In genomic region chr2:211996857-211997256, GRCh38 we compare ENCODE assay signal across 18 cellular contexts.
A peak's percentile ranks its signal among the peaks of the same experiment; 100 is the strongest.
DNase-seq lines count a peak whose midpoint lies in the region; ATAC-seq, FAIRE-seq and TF ChIP-seq lines count a peak whose summit lies in the region.
"Had no signal": no experiment of that assay in that cellular context is flagged by ENCODE, and none has a peak within 500 bp of the region (broad histone marks: within the 10 kb centered on the region; RNA-seq: fewer than 3 reads in every experiment).

No MANE protein-coding gene starts in this region.

- H3K9ac ChIP-seq in Loucy (ENCODE audit: low read depth, low read length, poor library complexity, severe bottlenecking) (no peak overlapping the region), kidney (ENCODE audit: low read length in 2 of 2) (no peak overlapping the region)

- no peaks in the 10 kb centered on the region for H3K36me3 ChIP-seq in Loucy (ENCODE audit: insufficient read depth, low read length)
- H3K36me3 ChIP-seq in kidney (ENCODE audit: control insufficient read depth in 1 of 2, insufficient read depth in 2 of 2, low read length in 2 of 2): no peaks in the 10 kb centered on the region
- H3K36me3 ChIP-seq: Peyer's patch had no signal

- H3K4me3 ChIP-seq in Loucy (ENCODE audit: low read length, poor library complexity, severe bottlenecking): no peak overlapping the region
- H3K4me3 ChIP-seq in kidney (ENCODE audit: low read length in 2 of 2): no peak overlapping the region
- H3K4me3 ChIP-seq: Peyer's patch, SK-N-MC had no signal

- no peaks in the 10 kb centered on the region for H3K9me2 ChIP-seq in Loucy (replicated peaks; ENCODE audit: low read depth, low read length)

- H3K79me2 ChIP-seq in Loucy (ENCODE audit: insufficient read depth, low read length): no peaks in the 10 kb centered on the region

- DNase-seq in kidney (no peak), UCSD-AML1 (lab: John Stamatoyannopoulos, UW; ENCODE audit: unreplicated experiment) (no peak), amniotic stem cell (lab: John Stamatoyannopoulos, UW) (no peak), cerebellar nuclear complex (lab: John Stamatoyannopoulos, UW) (no peak)
- DNase-seq: DMS 273 treated with DMSO at 0.1 percent for 48 hours, GDM1, GOT3, NCI-H1417, NCI-H1930, NCI-H510A, NCI-H82, Peyer's patch had no signal

- no peaks in the 10 kb centered on the region for H3K4me1 ChIP-seq in Loucy (ENCODE audit: insufficient read depth, low read length, poor library complexity, severe bottlenecking)
- no peaks in the 10 kb centered on the region for H3K4me1 ChIP-seq in kidney (ENCODE audit: control insufficient read depth in 1 of 2, insufficient read depth in 1 of 2, low read depth in 1 of 2, low read length in 2 of 2)
- H3K4me1 ChIP-seq: Peyer's patch had no signal

- ATAC-seq in GM18868 (IDR thresholded peaks at IDR 0.05; ENCODE audit: unreplicated experiment) (peak; percentile 65), HG02870 (IDR thresholded peaks at IDR 0.05; ENCODE audit: unreplicated experiment) (peak; percentile 73)
- ATAC-seq: Right ventricle myocardium inferior had no signal

- H3K4me2 ChIP-seq in Loucy (ENCODE audit: low read depth, low read length, poor library complexity, severe bottlenecking): no peak overlapping the region

- no peak overlapping the region for H3K27ac ChIP-seq in kidney (ENCODE audit: low read depth in 2 of 2, low read length in 2 of 2)
- H3K27ac ChIP-seq: C4-2B, Peyer's patch, SK-N-MC had no signal

- H3K27me3 ChIP-seq in Loucy (ENCODE audit: insufficient read depth, low read length, poor library complexity, severe bottlenecking): no peaks in the 10 kb centered on the region
- H3K27me3 ChIP-seq: Peyer's patch had no signal

- H2AFZ ChIP-seq in Loucy (ENCODE audit: low read length): peak overlapping the region; percentile 32; the same call in 1 of the 2 replicates

- no peak for FAIRE-seq in kidney (lab: Jason Lieb, UNC)

- intact Hi-C loops in kidney (cut with DNase I): no loop called here

- H3K9me3 ChIP-seq in Loucy (ENCODE audit: insufficient read depth, low read depth, low read length) (no peaks in the 10 kb centered on the region), kidney (ENCODE audit: control insufficient read depth in 1 of 2, low read length in 2 of 2) (no peaks in the 10 kb centered on the region)
- H3K9me3 ChIP-seq: Peyer's patch had no signal

- H4K20me1 ChIP-seq in Loucy (ENCODE audit: insufficient read depth, low read length, poor library complexity, severe bottlenecking): no peaks in the 10 kb centered on the region

- no peaks in the 10 kb centered on the region for H3F3A ChIP-seq in Loucy (ENCODE audit: low read depth)

- TF ChIP-seq CTCF in Loucy (conservative IDR thresholded peaks at IDR 0.05; ENCODE audit: low read length): no peak
- no peak for TF ChIP-seq CTCF in kidney (IDR thresholded peaks at IDR 0.05; ENCODE audit: borderline replicate concordance, extremely low read depth, insufficient read depth)
